10 cellular contexts compared by ENCODE assay signal in genomic region chr20:56629464-56630085, GRCh38. TPM values are rescaled to one million over a fixed set of nuclear protein-coding genes. Genes with fewer than 3 reads are reported as not detected.
DNase-seq lines count a peak whose midpoint lies in the region; ATAC-seq and TF ChIP-seq lines count a peak whose summit lies in the region.
"Had no signal": no experiment of that assay in that cellular context is flagged by ENCODE, and none has a peak within 500 bp of the region (broad histone marks: within the 10 kb centered on the region; RNA-seq: fewer than 3 reads in every experiment).

No MANE protein-coding gene starts in this region.

- DNase-seq in AG10803 (ENCODE audit: low read depth) = no peak
- DNase-seq in HFFc6 = no peak
- no peak for DNase-seq in coronary artery (ENCODE audit: low spot score)
- no peak for DNase-seq in DMS53 treated with DMSO at 0.1 percent for 48 hours (lab: John Stamatoyannopoulos, UW; ENCODE audit: unreplicated experiment)
- no peak for DNase-seq in stimulated activated CD4-positive, alpha-beta T cell treated with anti-CD3 and anti-CD28 coated beads, Interleukin-15, amount 100 ng/mL, for 24 hours

- H3K9ac ChIP-seq in neural cell (ENCODE audit: low read length) = no peak overlapping the region

- H3K27ac Mint-ChIP-seq in HFFc6 = peak overlapping the region; percentile 26; the same call in 1 of the 2 replicates

- no peaks in the 10 kb centered on the region for H4K20me1 ChIP-seq in neural cell (ENCODE audit: insufficient read depth)

- peaks cover 3% of the 10 kb centered on the region for H3K27me3 Mint-ChIP-seq in HFFc6 (ENCODE audit: insufficient read depth)

- TF ChIP-seq CTCF in AG10803 (conservative IDR thresholded peaks at IDR 0.05; ENCODE audit: low read length) (no peak), HFFc6 (IDR thresholded peaks at IDR 0.05) (no peak), coronary artery (IDR thresholded peaks at IDR 0.05) (no peak), neural cell (IDR thresholded peaks at IDR 0.05; ENCODE audit: poor library complexity, severe bottlenecking) (no peak)

- no peak for TF ChIP-seq RAD21 in neural cell (conservative IDR thresholded peaks at IDR 0.05)

- H3K36me3 ChIP-seq in neural cell (ENCODE audit: insufficient read depth, low read length) = no peaks in the 10 kb centered on the region

- H3K4me2 ChIP-seq in neural cell (ENCODE audit: low read length) = peak overlapping the region; percentile 27

- H3K4me3 ChIP-seq in AG10803 (ENCODE audit: low read length) = peak overlapping the region; percentile 98
- peak overlapping the region; percentile 71 for H3K4me3 ChIP-seq in coronary artery
- H3K4me3 ChIP-seq in neural cell (ENCODE audit: low read length) = peak overlapping the region; percentile 65

- H3K27ac ChIP-seq in coronary artery (peak overlapping the region in 1 of 2 donors; percentile 59), neural cell (ENCODE audit: low read length) (no peak overlapping the region)

- ATAC-seq in GM19395 (IDR thresholded peaks at IDR 0.05; ENCODE audit: unreplicated experiment) = no peak
- no peak for ATAC-seq in HG03520 (IDR thresholded peaks at IDR 0.05; ENCODE audit: unreplicated experiment)

- H3F3A ChIP-seq in neural cell (ENCODE audit: insufficient read depth, low read length, poor library complexity, severe bottlenecking) = no peaks in the 10 kb centered on the region

- H3K9me3 ChIP-seq in neural cell (ENCODE audit: low read length) = no peaks in the 10 kb centered on the region

- peak overlapping the region; percentile 87 for H3K4me3 Mint-ChIP-seq in HFFc6

- H3K36me3 Mint-ChIP-seq in HFFc6 (ENCODE audit: low read depth) = peaks cover 13% of the 10 kb centered on the region

- H3K4me1 Mint-ChIP-seq in HFFc6 (ENCODE audit: low read depth) = peaks cover 21% of the 10 kb centered on the region

- peaks cover 100% of the 10 kb centered on the region for H3K27me3 ChIP-seq in neural cell (ENCODE audit: insufficient read depth, low read depth, low read length)

- no peak for TF ChIP-seq EP300 in neural cell (conservative IDR thresholded peaks at IDR 0.05; ENCODE audit: poor library complexity, severe bottlenecking)

- H3K9me3 Mint-ChIP-seq in HFFc6 = no peaks in the 10 kb centered on the region

- H3K9me2 ChIP-seq in neural cell (ENCODE audit: insufficient read depth, low read length) = no peaks in the 10 kb centered on the region

- no peaks in the 10 kb centered on the region for H3K79me2 ChIP-seq in neural cell (replicated peaks; ENCODE audit: insufficient read depth, low read length)

- no peak overlapping the region for H2AFZ ChIP-seq in neural cell (ENCODE audit: low read depth, low read length)

TF ChIP-seq in neural cell, 6 proteins besides CTCF, POLR2A, EP300 and RAD21:
- TF ChIP-seq SMC3 (conservative IDR thresholded peaks at IDR 0.05; ENCODE audit: poor library complexity) = no peak
- TF ChIP-seq REST (IDR thresholded peaks at IDR 0.05; ENCODE audit: borderline replicate concordance) = no peak
- no peak for TF ChIP-seq MXI1 (conservative IDR thresholded peaks at IDR 0.05; ENCODE audit: poor library complexity, severe bottlenecking)
- no peak for TF ChIP-seq EZH2 (IDR thresholded peaks at IDR 0.05; ENCODE audit: borderline replicate concordance, insufficient read depth, low read length, poor library complexity, severe bottlenecking)
- no peak for TF ChIP-seq TAF1 (IDR thresholded peaks at IDR 0.05; ENCODE audit: low read depth)
- TF ChIP-seq POLR2AphosphoS5 (IDR thresholded peaks at IDR 0.05) = no peak

RNA-seq across cellular contexts. Expression of gene TFAP2C, which starts 0.5 kb away (rescaled TPM):
- total RNA-seq in HFFc6 (2021; fragmentation: NEBNext Ultra II Directional; extraction: Animal tissue kit (Norgen Biotek cat#: 25700)) = 1 to 10 TPM; 1.6 to 4.5 (median 1.9) TPM
- polyA plus RNA-seq in neural cell = not detected in 2 replicates
- polyA minus RNA-seq in neural cell = not detected in 2 replicates
- total RNA-seq: HT-29 had no signal
- polyA plus RNA-seq: liver had no signal
